In genomic region chr1:224736619-224737352, GRCh38 we compare ENCODE assay signal across 9 cellular contexts.
DNase-seq lines count a peak whose midpoint lies in the region; ATAC-seq and TF ChIP-seq lines count a peak whose summit lies in the region.
"Had no signal": no experiment of that assay in that cellular context is flagged by ENCODE, and none has a peak within 500 bp of the region (broad histone marks: within the 10 kb centered on the region; RNA-seq: fewer than 3 reads in every experiment).

No MANE protein-coding gene starts in this region.

- peak overlapping the region; percentile 71 for H3K9ac ChIP-seq in GM23248

- H3K79me2 ChIP-seq in GM23248 (ENCODE audit: insufficient read depth), result no peaks in the 10 kb centered on the region
- no peaks in the 10 kb centered on the region for H3K79me2 ChIP-seq in hepatocyte

- no peak overlapping the region for H3K27ac Mint-ChIP-seq in osteocyte (ENCODE audit: unreplicated experiment)
- H3K27ac Mint-ChIP-seq in T-helper 17 cell, result no peak overlapping the region

- no peak for ATAC-seq in T-helper 17 cell

- 0 out of 2 replicates have a peak, but pooled peaks cover 7% of the 10 kb centered on the region for H3F3A ChIP-seq in GM23248 (ENCODE audit: insufficient read depth)

- WGBS in GM23248 (ENCODE audit: low coverage in 1 of 2, low lambda C conversion rate in 2 of 2, missing lambda C conversion rate in 2 of 2), 2 experiments, result 22 to 24% methylated on average over 16 of the region's 16 CpGs
- 49% methylated on average over 16 of the region's 16 CpGs for WGBS in hepatocyte (ENCODE audit: low lambda C conversion rate, missing lambda C conversion rate)

- H3K27me3 Mint-ChIP-seq in osteocyte (ENCODE audit: unreplicated experiment), result peaks cover 22% of the 10 kb centered on the region
- peaks cover 11% of the 10 kb centered on the region for H3K27me3 Mint-ChIP-seq in T-helper 17 cell

- TF ChIP-seq CTCF in GM13977 (IDR thresholded peaks at IDR 0.05; ENCODE audit: extremely low read depth, insufficient read depth, missing control alignments) (no peak), NB4 (IDR thresholded peaks at IDR 0.05; ENCODE audit: low read depth, low read length) (no peak), hepatocyte (IDR thresholded peaks at IDR 0.05; ENCODE audit: poor library complexity) (no peak), osteocyte (IDR thresholded peaks at IDR 0.05) (no peak)

- no peak for TF ChIP-seq POLR2A in NB4 (IDR thresholded peaks at IDR 0.05; ENCODE audit: extremely low read depth, insufficient read length)

- H2AFZ ChIP-seq in GM23248 (peak overlapping the region; percentile 73), hepatocyte (peak overlapping the region; percentile 14)

- H3K36me3 Mint-ChIP-seq in osteocyte (ENCODE audit: unreplicated experiment) (no peaks in the 10 kb centered on the region), T-helper 17 cell (ENCODE audit: low read depth) (no peaks in the 10 kb centered on the region)
- H3K36me3 Mint-ChIP-seq: IgD-negative memory B cell had no signal

- H3K9me3 ChIP-seq in GM23248 (ENCODE audit: low read depth) (no peaks in the 10 kb centered on the region), hepatocyte (ENCODE audit: low read depth) (no peaks in the 10 kb centered on the region), T-helper 17 cell (ENCODE audit: control insufficient read depth, low read length, poor library complexity, severe bottlenecking) (no peaks in the 10 kb centered on the region)

- H4K20me1 ChIP-seq in GM23248 (ENCODE audit: insufficient read depth) (no peaks in the 10 kb centered on the region), hepatocyte (ENCODE audit: insufficient read depth, poor library complexity, severe bottlenecking) (no peaks in the 10 kb centered on the region)

- no peaks in the 10 kb centered on the region for H3K36me3 ChIP-seq in GM23248 (ENCODE audit: low read depth)
- no peaks in the 10 kb centered on the region for H3K36me3 ChIP-seq in hepatocyte (replicated peaks; ENCODE audit: insufficient read depth, low read depth)

- H3K27me3 ChIP-seq in GM23248 (replicated peaks; ENCODE audit: insufficient read depth) (no peaks in the 10 kb centered on the region), hepatocyte (no peaks in the 10 kb centered on the region)

- H3K4me2 ChIP-seq in GM23248 (ENCODE audit: unreplicated experiment) (peak overlapping the region; percentile 81), hepatocyte (no peak overlapping the region)

- DNase-seq in GM13977 (ENCODE audit: low spot score) (peak; percentile 52), GM23248 (peak; percentile 87), NB4 (ENCODE audit: low read depth) (peak; percentile 92), hepatocyte (ENCODE audit: low spot score) (peak; percentile 33), osteocyte (ENCODE audit: extremely low spot score, unreplicated experiment) (no peak), cerebellar cortex (ENCODE audit: low spot score) (no peak), T-helper 17 cell (no peak), DMS 273 (lab: John Stamatoyannopoulos, UW; ENCODE audit: unreplicated experiment) (no peak)

- H3K4me1 ChIP-seq in GM23248 (ENCODE audit: insufficient read depth) (peaks cover 28% of the 10 kb centered on the region), hepatocyte (ENCODE audit: insufficient read depth) (peaks cover 16% of the 10 kb centered on the region)

- H3K9me2 ChIP-seq in GM23248 (ENCODE audit: insufficient read depth) (no peaks in the 10 kb centered on the region), hepatocyte (replicated peaks; ENCODE audit: insufficient read depth) (no peaks in the 10 kb centered on the region)

- peaks cover 9% of the 10 kb centered on the region for H3K4me1 Mint-ChIP-seq in osteocyte (ENCODE audit: unreplicated experiment)
- H3K4me1 Mint-ChIP-seq in T-helper 17 cell, result peaks cover 8% of the 10 kb centered on the region

- H3K9me3 Mint-ChIP-seq in osteocyte (ENCODE audit: unreplicated experiment), result no peaks in the 10 kb centered on the region
- H3K9me3 Mint-ChIP-seq: IgD-negative memory B cell had no signal

- 0 out of 2 replicates have a peak overlapping the region, but pooled peaks have one; percentile 17 for H3K4me3 ChIP-seq in GM23248
- peak overlapping the region; percentile 21 for H3K4me3 ChIP-seq in NB4 (ENCODE audit: low read depth, low read length)
- no peak overlapping the region for H3K4me3 ChIP-seq in hepatocyte

- H3K27ac ChIP-seq in GM23248, result peak overlapping the region; percentile 81
- H3K27ac ChIP-seq in hepatocyte, result no peak overlapping the region

- no peak overlapping the region for H3K4me3 Mint-ChIP-seq in osteocyte (ENCODE audit: unreplicated experiment)
- no peak overlapping the region for H3K4me3 Mint-ChIP-seq in T-helper 17 cell
- H3K4me3 Mint-ChIP-seq: IgD-negative memory B cell had no signal

- in situ Hi-C loops in GM13977 (cut with MboI; ENCODE audit: low pct_unique_long_range_greater_than_20kb, low sequenced_read_pairs, unreplicated experiment), result no loop called here
- in situ Hi-C loops in GM23248 (cut with MboI), result no loop called here

Comparison
In these comparisons a context has a peak if more than half of its experiments do, and no peak if none do; other contexts are left out.
1. DNase-seq: peak in GM13977 (single experiment), GM23248 (single experiment), NB4 (single experiment) and hepatocyte (single experiment); none in osteocyte (single experiment), cerebellar cortex (single experiment), T-helper 17 cell (0 of 3) and DMS 273 (single experiment).